2 cellular contexts compared by ENCODE assay signal in the genomic region with DNA sequence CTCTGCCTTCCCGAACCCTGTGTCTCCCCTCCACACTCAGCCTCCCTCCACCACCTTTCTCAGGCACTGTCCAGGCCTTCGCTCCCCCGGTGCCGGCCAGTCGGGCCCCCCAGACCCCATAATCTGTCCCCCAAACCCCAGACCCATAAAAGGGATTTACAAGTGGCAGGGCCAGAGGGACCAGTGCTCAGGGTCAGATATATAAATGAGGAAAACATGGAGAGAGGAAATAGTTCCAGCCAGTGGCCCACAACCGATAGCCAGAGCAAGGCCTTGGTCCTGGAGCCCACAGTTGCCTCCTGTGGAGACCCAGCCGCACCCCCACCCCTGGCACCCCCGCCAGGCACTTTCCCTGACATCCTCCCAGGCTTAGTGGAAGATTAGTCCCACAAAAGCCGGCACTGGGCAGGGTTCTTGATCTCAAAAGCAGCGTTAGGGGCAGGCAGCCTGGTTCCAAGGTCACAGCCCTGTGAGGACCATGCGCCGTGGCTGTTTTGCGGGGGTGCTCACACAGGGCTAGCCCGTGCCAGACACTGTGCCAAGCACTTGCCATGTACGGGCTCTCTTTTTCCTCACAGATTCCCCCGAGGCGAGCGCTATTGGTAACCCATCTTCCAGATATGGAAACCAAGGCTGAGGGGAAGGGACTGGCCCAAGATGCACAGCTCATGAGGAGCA.
TF ChIP-seq lines count a peak whose summit lies in the region.

No MANE protein-coding gene starts in this region.

TF ChIP-seq in GM12878, 131 proteins besides CTCF, POLR2A, EP300 and RAD21 (continued from another document):
- TF ChIP-seq BCL3 (IDR thresholded peaks at IDR 0.05; ENCODE audit: borderline replicate concordance, insufficient read depth, low read depth, low read length, poor library complexity, severe bottlenecking) (no peak), SREBF1 (IDR thresholded peaks at IDR 0.05; ENCODE audit: low read length) (no peak), HDGF (IDR thresholded peaks at IDR 0.05) (no peak; the same call in 1 of the 2 replicates), BACH1 (IDR thresholded peaks at IDR 0.05; ENCODE audit: borderline replicate concordance) (no peak), EED (IDR thresholded peaks at IDR 0.05; ENCODE audit: low read depth) (no peak), HDAC6 (IDR thresholded peaks at IDR 0.05; ENCODE audit: unreplicated experiment) (no peak), REST (IDR thresholded peaks at IDR 0.05; ENCODE audit: low read depth, low read length) (no peak), WRNIP1 (IDR thresholded peaks at IDR 0.05; ENCODE audit: borderline replicate concordance, low read depth, low read length) (no peak), ZNF384 (IDR thresholded peaks at IDR 0.05; ENCODE audit: borderline replicate concordance, low read depth, low read length) (no peak), YBX1 (IDR thresholded peaks at IDR 0.05) (no peak), CBX5 (IDR thresholded peaks at IDR 0.05; ENCODE audit: low read depth) (no peak), MEF2B (IDR thresholded peaks at IDR 0.05; ENCODE audit: partially characterized antibody, poor library complexity, severe bottlenecking) (no peak), CHD2 (IDR thresholded peaks at IDR 0.05; ENCODE audit: borderline replicate concordance, low read depth, low read length) (no peak), ZNF24 (IDR thresholded peaks at IDR 0.05) (no peak), SIN3A (IDR thresholded peaks at IDR 0.05; ENCODE audit: low read depth, low read length) (no peak)
- TF ChIP-seq, protein P1, sequence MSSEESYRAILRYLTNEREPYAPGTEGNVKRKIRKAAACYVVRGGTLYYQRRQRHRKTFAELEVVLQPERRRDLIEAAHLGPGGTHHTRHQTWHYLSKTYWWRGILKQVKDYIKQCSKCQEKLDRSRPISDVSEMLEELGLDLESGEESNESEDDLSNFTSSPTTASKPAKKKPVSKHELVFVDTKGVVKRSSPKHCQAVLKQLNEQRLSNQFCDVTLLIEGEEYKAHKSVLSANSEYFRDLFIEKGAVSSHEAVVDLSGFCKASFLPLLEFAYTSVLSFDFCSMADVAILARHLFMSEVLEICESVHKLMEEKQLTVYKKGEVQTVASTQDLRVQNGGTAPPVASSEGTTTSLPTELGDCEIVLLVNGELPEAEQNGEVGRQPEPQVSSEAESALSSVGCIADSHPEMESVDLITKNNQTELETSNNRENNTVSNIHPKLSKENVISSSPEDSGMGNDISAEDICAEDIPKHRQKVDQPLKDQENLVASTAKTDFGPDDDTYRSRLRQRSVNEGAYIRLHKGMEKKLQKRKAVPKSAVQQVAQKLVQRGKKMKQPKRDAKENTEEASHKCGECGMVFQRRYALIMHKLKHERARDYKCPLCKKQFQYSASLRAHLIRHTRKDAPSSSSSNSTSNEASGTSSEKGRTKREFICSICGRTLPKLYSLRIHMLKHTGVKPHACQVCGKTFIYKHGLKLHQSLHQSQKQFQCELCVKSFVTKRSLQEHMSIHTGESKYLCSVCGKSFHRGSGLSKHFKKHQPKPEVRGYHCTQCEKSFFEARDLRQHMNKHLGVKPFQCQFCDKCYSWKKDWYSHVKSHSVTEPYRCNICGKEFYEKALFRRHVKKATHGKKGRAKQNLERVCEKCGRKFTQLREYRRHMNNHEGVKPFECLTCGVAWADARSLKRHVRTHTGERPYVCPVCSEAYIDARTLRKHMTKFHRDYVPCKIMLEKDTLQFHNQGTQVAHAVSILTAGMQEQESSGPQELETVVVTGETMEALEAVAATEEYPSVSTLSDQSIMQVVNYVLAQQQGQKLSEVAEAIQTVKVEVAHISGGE (CRISPR knock-in tag; IDR thresholded peaks at IDR 0.05) = no peak
- TF ChIP-seq, protein P2, sequence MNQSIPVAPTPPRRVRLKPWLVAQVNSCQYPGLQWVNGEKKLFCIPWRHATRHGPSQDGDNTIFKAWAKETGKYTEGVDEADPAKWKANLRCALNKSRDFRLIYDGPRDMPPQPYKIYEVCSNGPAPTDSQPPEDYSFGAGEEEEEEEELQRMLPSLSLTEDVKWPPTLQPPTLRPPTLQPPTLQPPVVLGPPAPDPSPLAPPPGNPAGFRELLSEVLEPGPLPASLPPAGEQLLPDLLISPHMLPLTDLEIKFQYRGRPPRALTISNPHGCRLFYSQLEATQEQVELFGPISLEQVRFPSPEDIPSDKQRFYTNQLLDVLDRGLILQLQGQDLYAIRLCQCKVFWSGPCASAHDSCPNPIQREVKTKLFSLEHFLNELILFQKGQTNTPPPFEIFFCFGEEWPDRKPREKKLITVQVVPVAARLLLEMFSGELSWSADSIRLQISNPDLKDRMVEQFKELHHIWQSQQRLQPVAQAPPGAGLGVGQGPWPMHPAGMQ (IDR thresholded peaks at IDR 0.05; ENCODE audit: borderline replicate concordance) = no peak

TF ChIP-seq in liver, 16 proteins besides CTCF, POLR2A, EP300 and RAD21 (continued from another document):
- TF ChIP-seq ZBTB33 (IDR thresholded peaks at IDR 0.05) = no peak
- TF ChIP-seq SP1 (IDR thresholded peaks at IDR 0.05) = no peak
